In the genomic region with DNA sequence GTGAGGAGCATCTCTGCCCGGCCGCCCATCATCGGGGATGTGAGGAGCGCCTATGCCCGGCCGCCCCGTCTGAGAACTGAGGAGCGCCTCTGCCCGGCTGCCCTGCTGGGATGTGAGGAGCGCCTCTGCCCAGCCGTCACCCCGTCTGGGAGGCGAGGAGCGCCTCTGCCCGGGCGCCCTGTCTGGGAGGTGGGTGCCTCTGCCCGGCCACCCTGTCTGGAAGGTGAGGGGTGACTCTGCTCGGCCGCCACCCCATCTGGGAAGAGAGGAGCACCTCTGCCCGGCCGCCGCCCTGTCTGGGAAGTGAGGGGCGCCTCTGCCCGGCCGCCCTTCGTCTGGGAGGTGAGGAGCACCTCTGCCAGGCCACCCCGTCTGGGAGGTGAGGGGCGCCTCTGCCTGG, we compare ENCODE assay signal across 5 cellular contexts. TPM values are rescaled to one million over a fixed set of nuclear protein-coding genes. Genes with fewer than 3 reads are reported as not detected.
"Had no signal": no experiment of that assay in that cellular context is flagged by ENCODE, and none has a peak within 500 bp of the region (broad histone marks: within the 10 kb centered on the region; RNA-seq: fewer than 3 reads in every experiment).

No MANE protein-coding gene starts in this region.

- DNase-seq: IMR-90, KBM-7 had no signal

- H3K27ac Mint-ChIP-seq: IgD-negative memory B cell had no signal

- H3K4me3 Mint-ChIP-seq: IgD-negative memory B cell had no signal

- H3K9me3 Mint-ChIP-seq: IgD-negative memory B cell had no signal

- H3K27me3 Mint-ChIP-seq: IgD-negative memory B cell had no signal

- ATAC-seq: K562 had no signal

- H3K4me1 Mint-ChIP-seq: IgD-negative memory B cell had no signal

RNA-seq across cellular contexts. Expression of a gene that starts 23.7 kb away (rescaled TPM):
- total RNA-seq: HT-29, IMR-90, K562 had no signal
